ENCODE assay signal across 17 cellular contexts in genomic region chr18:62545098-62545497, GRCh38.
"Had no signal": no experiment of that assay in that cellular context is flagged by ENCODE, and none has a peak within 500 bp of the region (broad histone marks: within the 10 kb centered on the region; RNA-seq: fewer than 3 reads in every experiment).

No MANE protein-coding gene starts in this region.

- ATAC-seq: activated naive CD4-positive, alpha-beta T cell treated with anti-CD3 and anti-CD28 coated beads, Interleukin-2, amount 50 U/mL, for 72 hours; effector memory CD8-positive, alpha-beta T cell; esophagus mucosa; left colon; stimulated activated naive B cell treated with anti-CD40 and anti-IgM and Interleukin-4, amounts not matched to agents 10 μg/mL and 1 μg/mL and 100 μg/mL, for 72 hours had no signal

- DNase-seq: activated CD4-positive, alpha-beta memory T cell treated with anti-CD3 and anti-CD28 coated beads, Interleukin-2, amount 10 ng/mL, durations not matched to agents 7 days and 5 days; activated CD4-positive, alpha-beta T cell treated with anti-CD3 and anti-CD28 coated beads, Interleukin-2, amount 10 ng/mL, durations not matched to agents 24 days and 14 days; activated CD4-positive, CD25-positive, alpha-beta regulatory T cell; brain microvascular endothelial cell; central memory CD4-positive, alpha-beta T cell; effector memory CD8-positive, alpha-beta T cell; glutamatergic neuron; left colon; stimulated activated CD4-positive, alpha-beta T cell treated with anti-CD3 and anti-CD28 coated beads, Interleukin-2, amount 100 ng/mL, for 48 hours; stimulated activated CD8-positive, alpha-beta memory T cell treated with anti-CD3 and anti-CD28 coated beads, Interleukin-4, amount 100 ng/mL, for 48 hours; stimulated activated naive B cell treated with anti-CD40 and anti-IgM and Interleukin-4, amounts not matched to agents 10 μg/mL and 1 μg/mL and 100 μg/mL, for 72 hours; T-helper 9 cell; transverse colon; uterus had no signal

- H3K4me3 ChIP-seq: ascending aorta, transverse colon, uterus had no signal
